In the genomic region with DNA sequence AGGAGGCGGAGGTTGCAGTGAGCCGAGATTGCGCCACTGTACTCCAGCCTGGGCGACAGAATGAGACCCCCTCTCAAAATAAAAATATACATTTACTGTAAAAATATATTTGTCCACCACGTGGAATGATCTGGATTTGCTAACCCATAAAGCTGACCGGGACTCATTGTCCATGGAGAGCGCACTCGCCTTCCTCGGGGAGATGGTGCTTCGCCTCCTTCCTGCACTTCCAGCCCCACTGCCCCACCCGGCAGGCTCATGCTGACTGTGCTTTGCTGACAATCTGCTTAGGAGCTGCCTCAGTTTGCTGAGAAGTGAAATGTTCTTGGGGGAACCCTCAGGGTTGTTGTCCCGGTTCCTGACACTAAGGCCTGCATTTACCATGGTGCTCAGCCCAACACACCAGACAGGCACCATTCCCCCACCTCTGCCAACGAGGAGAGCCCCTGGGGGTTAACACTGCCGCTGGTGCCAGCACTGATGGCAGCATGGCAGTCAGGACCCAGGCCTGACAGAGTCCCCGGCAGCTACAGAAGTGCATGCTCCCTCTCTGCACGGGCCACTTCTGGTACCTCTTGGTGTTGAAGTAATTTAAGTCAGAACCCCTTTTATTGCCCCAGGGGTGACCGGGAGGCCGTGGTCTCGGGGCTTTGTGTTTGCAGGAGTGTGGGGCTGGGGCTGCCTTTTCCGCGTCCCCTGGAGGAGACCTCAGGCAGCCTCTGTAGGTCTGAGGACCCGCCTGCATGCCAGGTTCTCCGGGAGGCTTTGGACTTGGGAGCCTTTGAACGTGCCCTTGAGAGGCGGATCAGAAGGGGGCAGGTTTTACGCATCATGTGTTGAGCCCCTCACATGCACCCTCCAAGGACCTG, we compare ENCODE assay signal across 12 cellular contexts. TPM values are rescaled to one million over a fixed set of nuclear protein-coding genes. Genes with fewer than 3 reads are reported as not detected.
DNase-seq lines count a peak whose midpoint lies in the region; ATAC-seq, FAIRE-seq and TF ChIP-seq lines count a peak whose summit lies in the region.
"Had no signal": no experiment of that assay in that cellular context is flagged by ENCODE, and none has a peak within 500 bp of the region (broad histone marks: within the 10 kb centered on the region; RNA-seq: fewer than 3 reads in every experiment).

No MANE protein-coding gene starts in this region.

- POLR2A ChIA-PET in MCF 10A (lab: Yijun Ruan, JAX): interaction anchor here (0.6 kb wide), 1 partner anchor 117 kb away, joined by 3 read pairs; no protein-coding TSS in a partner anchor
- POLR2A ChIA-PET in activated CD8-positive, alpha-beta T cell treated with anti-CD3 and anti-CD28 coated beads for 36 hours (lab: Charles Lee): interaction anchor here (1.3 kb wide), 1 partner anchor 13 kb away, joined by 6 read pairs; a partner anchor contains a TSS

- no peak for DNase-seq in MCF 10A (ENCODE audit: unreplicated experiment)
- DNase-seq in breast epithelium (ENCODE audit: low spot score in 2 of 2): no peak
- no peak for DNase-seq in activated CD8-positive, alpha-beta T cell treated with anti-CD3 and anti-CD28 coated beads for 36 hours
- no peak for DNase-seq in mesothelial cell of epicardium (ENCODE audit: low spot score in 2 of 2, unreplicated experiment in 2 of 2)
- DNase-seq in transverse colon: peak; percentile 7
- no peak for DNase-seq in coronary artery (ENCODE audit: low spot score)
- no peak for DNase-seq in kidney
- DNase-seq: NCI-H2107 had no signal

- FAIRE-seq in kidney (lab: Jason Lieb, UNC): no peak

- 86 to 96% methylated on average over 4 to 25 of the region's 26 CpGs for WGBS in transverse colon (ENCODE audit: low coverage in 1 of 2), 2 donors

- no peaks in the 10 kb centered on the region for H3K36me3 ChIP-seq in breast epithelium
- H3K36me3 ChIP-seq in transverse colon: no peaks in the 10 kb centered on the region
- H3K36me3 ChIP-seq in kidney (ENCODE audit: control insufficient read depth in 1 of 2, insufficient read depth in 2 of 2, low read length in 2 of 2): no peaks in the 10 kb centered on the region

- no peak overlapping the region for H3K27ac Mint-ChIP-seq in MCF 10A (ENCODE audit: low read depth, unreplicated experiment)
- no peak overlapping the region for H3K27ac Mint-ChIP-seq in activated CD8-positive, alpha-beta T cell treated with anti-CD3 and anti-CD28 coated beads for 36 hours
- peak overlapping the region; percentile 59 for H3K27ac Mint-ChIP-seq in mesothelial cell of epicardium

- TF ChIP-seq CTCF in MCF 10A (IDR thresholded peaks at IDR 0.05; ENCODE audit: unreplicated experiment): no peak
- TF ChIP-seq CTCF in breast epithelium (IDR thresholded peaks at IDR 0.05): no peak
- TF ChIP-seq CTCF in activated CD8-positive, alpha-beta T cell treated with anti-CD3 and anti-CD28 coated beads for 36 hours (IDR thresholded peaks at IDR 0.05): no peak
- TF ChIP-seq CTCF in mesothelial cell of epicardium (IDR thresholded peaks at IDR 0.05; ENCODE audit: unreplicated experiment): no peak
- no peak for TF ChIP-seq CTCF in transverse colon (IDR thresholded peaks at IDR 0.05)
- no peak for TF ChIP-seq CTCF in coronary artery (IDR thresholded peaks at IDR 0.05)
- TF ChIP-seq CTCF in kidney (IDR thresholded peaks at IDR 0.05; ENCODE audit: borderline replicate concordance, extremely low read depth, insufficient read depth): no peak

- no peaks in the 10 kb centered on the region for H3K9me3 ChIP-seq in breast epithelium
- no peaks in the 10 kb centered on the region for H3K9me3 ChIP-seq in transverse colon
- no peaks in the 10 kb centered on the region for H3K9me3 ChIP-seq in kidney (ENCODE audit: control insufficient read depth in 1 of 2, low read length in 2 of 2)
- H3K9me3 ChIP-seq: thoracic aorta had no signal

- TF ChIP-seq POLR2A in breast epithelium (IDR thresholded peaks at IDR 0.05) (no peak), transverse colon (IDR thresholded peaks at IDR 0.05) (no peak)

- no peaks in the 10 kb centered on the region for H3K27me3 ChIP-seq in breast epithelium
- H3K27me3 ChIP-seq in transverse colon: no peaks in the 10 kb centered on the region

- no peak for TF ChIP-seq EP300 in transverse colon (IDR thresholded peaks at IDR 0.05; ENCODE audit: low read depth)

- H3K4me3 Mint-ChIP-seq in MCF 10A (ENCODE audit: unreplicated experiment): peak overlapping the region; percentile 64
- H3K4me3 Mint-ChIP-seq in activated CD8-positive, alpha-beta T cell treated with anti-CD3 and anti-CD28 coated beads for 36 hours: peak overlapping the region; percentile 52
- peak overlapping the region; percentile 63 for H3K4me3 Mint-ChIP-seq in mesothelial cell of epicardium

- ATAC-seq in activated CD8-positive, alpha-beta T cell treated with anti-CD3 and anti-CD28 coated beads for 36 hours: no peak
- ATAC-seq in HG02970 (IDR thresholded peaks at IDR 0.05; ENCODE audit: low FRiP score, unreplicated experiment): no peak

- no TSS peak for BruUV-seq in MCF 10A (replicated peaks; lab: Mats Ljungman, UMichigan)

- intact Hi-C loops in MCF 10A (cut with micrococcal nuclease) (no loop called here), breast epithelium (cut with DNase I; ENCODE audit: low total_unique reads) (no loop called here), transverse colon (cut with DNase I; ENCODE audit: low total_unique reads) (no loop called here), kidney (cut with DNase I) (no loop called here)
- intact Hi-C loops in activated CD8-positive, alpha-beta T cell treated with anti-CD3 and anti-CD28 coated beads for 36 hours (cut with micrococcal nuclease): no loop called here

- H3K27ac ChIP-seq in breast epithelium (no peak overlapping the region), transverse colon (no peak overlapping the region), coronary artery (no peak overlapping the region), kidney (ENCODE audit: low read depth in 2 of 2, low read length in 2 of 2) (no peak overlapping the region)
- H3K27ac ChIP-seq: thoracic aorta had no signal

- H3K4me1 ChIP-seq in breast epithelium (peaks cover 0 to 15% of the 10 kb centered on the region in 2 donors), transverse colon (peaks cover 7 to 24% (median 20%) of the 10 kb centered on the region in 4 donors), kidney (ENCODE audit: control insufficient read depth in 1 of 2, insufficient read depth in 1 of 2, low read depth in 1 of 2, low read length in 2 of 2) (peaks cover 12 to 14% of the 10 kb centered on the region in 2 donors)

- CTCF ChIA-PET in MCF 10A (lab: Yijun Ruan, JAX): interaction anchor here (1.0 kb wide), 1 partner anchor 99 kb away, joined by 3 read pairs; no protein-coding TSS in a partner anchor
- CTCF ChIA-PET in activated CD8-positive, alpha-beta T cell treated with anti-CD3 and anti-CD28 coated beads for 36 hours (lab: Charles Lee): interaction anchor here (1.4 to 5.3 kb wide), 2 partner anchors 14 to 144 kb away, joined by 3 to 36 read pairs; a partner anchor contains a TSS

- H3K27me3 Mint-ChIP-seq in MCF 10A (ENCODE audit: insufficient read depth, unreplicated experiment) (no peaks in the 10 kb centered on the region), mesothelial cell of epicardium (ENCODE audit: low read depth) (no peaks in the 10 kb centered on the region)
- no peaks in the 10 kb centered on the region for H3K27me3 Mint-ChIP-seq in activated CD8-positive, alpha-beta T cell treated with anti-CD3 and anti-CD28 coated beads for 36 hours

- in situ Hi-C loops in transverse colon (cut with MboI; ENCODE audit: low pct_ligation_motif_present in 1 of 4, low pct_unique_long_range_greater_than_20kb in 1 of 4, low sequenced_read_pairs in 3 of 4): no loop called here

- H3K36me3 Mint-ChIP-seq in MCF 10A (ENCODE audit: insufficient read depth, unreplicated experiment): peaks cover 33% of the 10 kb centered on the region
- H3K36me3 Mint-ChIP-seq in activated CD8-positive, alpha-beta T cell treated with anti-CD3 and anti-CD28 coated beads for 36 hours (ENCODE audit: low read depth): peaks cover 7% of the 10 kb centered on the region
- H3K36me3 Mint-ChIP-seq in mesothelial cell of epicardium: peaks cover 5% of the 10 kb centered on the region

- H3K9ac ChIP-seq in kidney (ENCODE audit: low read length in 2 of 2): no peak overlapping the region

- H3K9me3 Mint-ChIP-seq in MCF 10A (ENCODE audit: unreplicated experiment) (no peaks in the 10 kb centered on the region), mesothelial cell of epicardium (no peaks in the 10 kb centered on the region)
- H3K9me3 Mint-ChIP-seq in activated CD8-positive, alpha-beta T cell treated with anti-CD3 and anti-CD28 coated beads for 36 hours: no peaks in the 10 kb centered on the region

- peaks cover 9% of the 10 kb centered on the region for H3K4me1 Mint-ChIP-seq in MCF 10A (ENCODE audit: insufficient read depth, unreplicated experiment)
- peaks cover 27% of the 10 kb centered on the region for H3K4me1 Mint-ChIP-seq in activated CD8-positive, alpha-beta T cell treated with anti-CD3 and anti-CD28 coated beads for 36 hours (ENCODE audit: low read depth)
- H3K4me1 Mint-ChIP-seq in mesothelial cell of epicardium: peaks cover 18% of the 10 kb centered on the region

- H3K4me3 ChIP-seq in breast epithelium: no peak overlapping the region
- no peak overlapping the region for H3K4me3 ChIP-seq in transverse colon
- no peak overlapping the region for H3K4me3 ChIP-seq in coronary artery
- H3K4me3 ChIP-seq in kidney (ENCODE audit: low read length in 2 of 2): no peak overlapping the region
- H3K4me3 ChIP-seq: lung, thoracic aorta had no signal

RNA-seq across cellular contexts. Expression of a gene that starts 2.5 kb away (rescaled TPM):
- total RNA-seq in MCF 10A (2022) (71.3 and 73.9 TPM in 2 replicates), breast epithelium (10 to 100 TPM; 61.6 to 82.6 (median 80.3) TPM), mesothelial cell of epicardium (62.9 to 65.3 TPM (median 63.6 TPM) in 3 replicates), transverse colon (100 to 1,000 TPM in 1 of 4 donors, 10 to 100 TPM in 3; 15.3 to 165 (median 59.6) TPM), kidney (42.8 TPM)
- total RNA-seq in activated CD8-positive, alpha-beta T cell treated with anti-CD3 and anti-CD28 coated beads for 36 hours: 10 to 100 TPM; 43.5 to 45.0 TPM
- polyA plus RNA-seq in kidney (ENCODE audit: insufficient read depth, low read depth, low replicate concordance): 71.1 TPM

RNA-seq across cellular contexts. Expression of a gene that starts 2.8 kb away (rescaled TPM):
- total RNA-seq in MCF 10A (2022): 21.6 and 22.2 TPM in 2 replicates
- total RNA-seq in breast epithelium: 100 to 1,000 TPM in 1 of 3 donors, 10 to 100 TPM in 2; 84.9 to 107 (median 88.5) TPM
- 10 to 100 TPM; 14.4 to 15.2 TPM for total RNA-seq in activated CD8-positive, alpha-beta T cell treated with anti-CD3 and anti-CD28 coated beads for 36 hours
- total RNA-seq in mesothelial cell of epicardium: 49.6 to 51.4 TPM (median 50.0 TPM) in 3 replicates
- total RNA-seq in transverse colon: 100 to 1,000 TPM; 101 to 289 (median 125) TPM
- total RNA-seq in kidney: 57.7 TPM
- polyA plus RNA-seq in kidney (ENCODE audit: insufficient read depth, low read depth, low replicate concordance): 55.1 TPM

RNA-seq across cellular contexts. Expression of a gene that starts 8.3 kb away (rescaled TPM):
- not detected in 2 replicates for total RNA-seq in MCF 10A (2022)
- total RNA-seq in breast epithelium: under 1 TPM; 0.32 to 0.44 (median 0.33) TPM
- not detected for total RNA-seq in activated CD8-positive, alpha-beta T cell treated with anti-CD3 and anti-CD28 coated beads for 36 hours
- 0.34 to 0.63 TPM (median 0.35 TPM) in 3 replicates for total RNA-seq in mesothelial cell of epicardium
- total RNA-seq in transverse colon: 10 to 100 TPM in 1 of 4 donors, under 1 TPM in 2, not detected in 1; 0.27 to 10.8 (median 0.48) TPM
- total RNA-seq in kidney: 1.4 TPM
- polyA plus RNA-seq in kidney (ENCODE audit: insufficient read depth, low read depth, low replicate concordance): 2.9 TPM
- total RNA-seq: HT1080 had no signal

RNA-seq across cellular contexts. Expression of a gene that starts 12.3 kb away (rescaled TPM):
- total RNA-seq in MCF 10A (2022) (82.2 and 102 TPM in 2 replicates), breast epithelium (10 to 100 TPM; 85.9 to 95.4 (median 87.8) TPM), mesothelial cell of epicardium (62.2 to 65.3 TPM (median 63.9 TPM) in 3 replicates), transverse colon (100 to 1,000 TPM; 102 to 253 (median 121) TPM), kidney (61.7 TPM)
- total RNA-seq in activated CD8-positive, alpha-beta T cell treated with anti-CD3 and anti-CD28 coated beads for 36 hours: 100 to 1,000 TPM; 175 to 193 TPM
- polyA plus RNA-seq in kidney (ENCODE audit: insufficient read depth, low read depth, low replicate concordance): 187 TPM

RNA-seq across cellular contexts. Expression of a gene that starts 12.6 kb away (rescaled TPM):
- 20.6 TPM in 2 replicates for total RNA-seq in MCF 10A (2022)
- 10 to 100 TPM in 2 of 3 donors, 1 to 10 TPM in 1; 4.6 to 17.4 (median 14.0) TPM for total RNA-seq in breast epithelium
- total RNA-seq in activated CD8-positive, alpha-beta T cell treated with anti-CD3 and anti-CD28 coated beads for 36 hours: 10 to 100 TPM; 15.5 to 15.6 TPM
- 32.3 to 41.5 TPM (median 35.2 TPM) in 3 replicates for total RNA-seq in mesothelial cell of epicardium
- 100 to 1,000 TPM in 1 of 4 donors, 10 to 100 TPM in 3; 23.6 to 173 (median 45.4) TPM for total RNA-seq in transverse colon
- 23.8 TPM for total RNA-seq in kidney
- polyA plus RNA-seq in kidney (ENCODE audit: insufficient read depth, low read depth, low replicate concordance): 5.1 TPM
